In genomic region chr21:45562965-45563364, GRCh38 we compare ENCODE assay signal across 23 cellular contexts. TPM values are rescaled to one million over a fixed set of nuclear protein-coding genes. Genes with fewer than 3 reads are reported as not detected.
DNase-seq lines count a peak whose midpoint lies in the region; ATAC-seq, FAIRE-seq and TF ChIP-seq lines count a peak whose summit lies in the region.
"Had no signal": no experiment of that assay in that cellular context is flagged by ENCODE, and none has a peak within 500 bp of the region (broad histone marks: within the 10 kb centered on the region; RNA-seq: fewer than 3 reads in every experiment).

No MANE protein-coding gene starts in this region.

- H3K79me2 ChIP-seq in HepG2 (ENCODE audit: insufficient read depth, low read length) = no peaks in the 10 kb centered on the region

- POLR2A ChIA-PET in HepG2 (lab: Yijun Ruan, JAX) = no interaction called here

- H3K36me3 ChIP-seq in body of pancreas (replicated peaks in 1 of 2; ENCODE audit: insufficient read depth in 1 of 2, low read depth in 2 of 2) (no peaks in the 10 kb centered on the region), HepG2 (replicated peaks in 1 of 2; ENCODE audit: control insufficient read depth in 1 of 2, insufficient read depth in 2 of 2, low read length in 2 of 2) (no peaks in the 10 kb centered on the region), ovary (no peaks in the 10 kb centered on the region)
- H3K36me3 ChIP-seq: esophagus squamous epithelium, thoracic aorta had no signal

- FAIRE-seq in HepG2 (lab: Jason Lieb, UNC) = no peak

- H4K20me1 ChIP-seq in HepG2 (ENCODE audit: insufficient read depth, low read length) = no peaks in the 10 kb centered on the region

- ATAC-seq in body of pancreas (peak; percentile 27), HepG2 (no peak)
- ATAC-seq: HCT116, WTC11 had no signal

- no peak for TF ChIP-seq EP300 in HepG2 (IDR thresholded peaks at IDR 0.05; ENCODE audit: low read depth in 2 of 2, low read length in 2 of 2)
- TF ChIP-seq EP300 in HepG2 (CRISPR knock-in tag; IDR thresholded peaks at IDR 0.05; ENCODE audit: borderline replicate concordance) = no peak
- TF ChIP-seq EP300 in ovary (IDR thresholded peaks at IDR 0.05) = no peak

- intact Hi-C loops in body of pancreas (cut with DNase I) (no loop called here), HepG2 (cut with micrococcal nuclease; ENCODE audit: unreplicated experiment) (no loop called here), ovary (cut with DNase I) (loop anchor here in 2 of 4 donors (5.0 to 10.0 kb wide), 2 partner anchors 49 to 82 kb away; partner anchors contain the start of gene PCBP3 (in 1 of the 2))

- H3K27ac ChIP-seq in body of pancreas (no peak overlapping the region), HepG2 (ENCODE audit: extremely low read length, insufficient read depth, low read length) (no peak overlapping the region), ovary (no peak overlapping the region)
- H3K27ac ChIP-seq: esophagus squamous epithelium, thoracic aorta had no signal

- no peak overlapping the region for H2AFZ ChIP-seq in HepG2 (ENCODE audit: low read length)

- BruUV-seq in HepG2 (replicated peaks; lab: Mats Ljungman, UMichigan) = no TSS peak

- WGBS in body of pancreas, 2 donors = 13 to 16% methylated on average over 6 of the region's 6 CpGs
- 5% methylated on average over 6 of the region's 6 CpGs for whole genome bisulfite sequencing in HepG2 (ENCODE audit: low lambda C conversion rate)
- 6 to 15% (median 8%) methylated on average over 6 of the region's 6 CpGs for WGBS in ovary, 3 donors

- no peak for TF ChIP-seq CTCF in body of pancreas (IDR thresholded peaks at IDR 0.05)
- TF ChIP-seq CTCF in fibroblast of villous mesenchyme (IDR thresholded peaks at IDR 0.05; ENCODE audit: insufficient read depth, low read depth, low read length) = no peak
- no peak for TF ChIP-seq CTCF in foreskin fibroblast (IDR thresholded peaks at IDR 0.05; ENCODE audit: low read depth, low read length)
- no peak for TF ChIP-seq CTCF in HepG2 (CRISPR knock-in tag; IDR thresholded peaks at IDR 0.05)
- no peak for TF ChIP-seq CTCF in ovary (IDR thresholded peaks at IDR 0.05)

- H3K27me3 ChIP-seq in body of pancreas (no peaks in the 10 kb centered on the region), HepG2 (ENCODE audit: control insufficient read depth in 1 of 2, insufficient read depth in 2 of 2, low read length in 2 of 2) (peaks cover 8 to 53% of the 10 kb centered on the region in 2 experiments; a peak in 4 of 5 replicates), ovary (no peaks in the 10 kb centered on the region)

- H3K4me1 ChIP-seq in body of pancreas (no peaks in the 10 kb centered on the region), HepG2 (ENCODE audit: insufficient read depth, low read length) (peaks cover 7% of the 10 kb centered on the region), ovary (ENCODE audit: insufficient read depth) (no peaks in the 10 kb centered on the region)
- H3K4me1 ChIP-seq: esophagus squamous epithelium had no signal

- H3K9me3 ChIP-seq in body of pancreas (no peaks in the 10 kb centered on the region), HepG2 (ENCODE audit: low read length) (no peaks in the 10 kb centered on the region), ovary (no peaks in the 10 kb centered on the region)
- H3K9me3 ChIP-seq: esophagus squamous epithelium, thoracic aorta had no signal

- no peak for TF ChIP-seq RAD21 in HepG2 (CRISPR knock-in tag; IDR thresholded peaks at IDR 0.05)

- H3K4me3 ChIP-seq in body of pancreas = no peak overlapping the region
- H3K4me3 ChIP-seq in fibroblast of villous mesenchyme (ENCODE audit: low read depth, low read length) = no peak overlapping the region
- H3K4me3 ChIP-seq in foreskin fibroblast (ENCODE audit: low read depth in 1 of 2, low read length in 2 of 2) = no peak overlapping the region
- no peak overlapping the region for H3K4me3 ChIP-seq in HepG2 (replicated peaks in 1 of 3; ENCODE audit: insufficient read depth in 1 of 3, low read depth in 2 of 3, low read length in 3 of 3)
- no peak overlapping the region for H3K4me3 ChIP-seq in ovary
- H3K4me3 ChIP-seq: esophagus squamous epithelium, thoracic aorta had no signal

- CTCF ChIA-PET in HepG2 (lab: Yijun Ruan, JAX; ENCODE audit: low intra/inter-chr PET ratio, low total read pairs) = no interaction called here

- TF ChIP-seq POLR2A in body of pancreas (IDR thresholded peaks at IDR 0.05) = no peak
- no peak for TF ChIP-seq POLR2A in HepG2 (IDR thresholded peaks at IDR 0.05; ENCODE audit: insufficient read depth in 1 of 2, low read depth in 2 of 2, low read length in 2 of 2)
- no peak for TF ChIP-seq POLR2A in ovary (IDR thresholded peaks at IDR 0.05)

- DNase-seq in GM04503 (ENCODE audit: low read depth) = peak; percentile 25
- DNase-seq in body of pancreas = no peak
- peak; percentile 19 for DNase-seq in fibroblast of villous mesenchyme (ENCODE audit: low read depth)
- peak; percentile 36 for DNase-seq in renal cortical epithelial cell (ENCODE audit: low read depth)
- no peak for DNase-seq in 8988T
- DNase-seq in foreskin fibroblast = no peak
- DNase-seq in HepG2 (ENCODE audit: low spot score) = no peak
- no peak for DNase-seq in ovary
- DNase-seq: activated CD4-positive, alpha-beta T cell treated with anti-CD3 and anti-CD28 coated beads, Interleukin-2, amount 50 U/mL, for 48 hours; C1 segment of cervical spinal cord; Calu3; cerebellar nuclear complex; esophagus squamous epithelium; NCI-H1105; NCI-H2029; NCI-H226; NCI-H774; stimulated activated CD4-positive, alpha-beta T cell treated with anti-CD3 and anti-CD28 coated beads, Interleukin-12 subunit alpha, Interleukin-12 subunit beta, amount 100 ng/mL, for 4 hours; stimulated activated CD4-positive, alpha-beta T cell treated with anti-CD3 and anti-CD28 coated beads, Interleukin-4, amount 100 ng/mL, for 4 hours; stimulated activated naive CD4-positive, alpha-beta T cell had no signal

- no peak overlapping the region for H3K4me2 ChIP-seq in HepG2 (ENCODE audit: low read depth, low read length)

- in situ Hi-C loops in HepG2 (cut with HindIII; ENCODE audit: extremely low pct_ligation_motif_present, low pct_unique_long_range_greater_than_20kb) = no loop called here

- no peak overlapping the region for H3K9ac ChIP-seq in HepG2 (ENCODE audit: insufficient read depth, low read depth, low read length)

TF ChIP-seq in HepG2, 621 proteins besides CTCF, POLR2A, EP300 and RAD21 (continues in another document):
- TF ChIP-seq HES4 (CRISPR knock-in tag; IDR thresholded peaks at IDR 0.05; ENCODE audit: borderline replicate concordance) (no peak), RBAK (CRISPR knock-in tag; IDR thresholded peaks at IDR 0.05) (no peak), FLYWCH1 (CRISPR knock-in tag; IDR thresholded peaks at IDR 0.05) (no peak), PRPF4 (IDR thresholded peaks at IDR 0.05; ENCODE audit: low read depth, low read length, poor library complexity, severe bottlenecking) (no peak), ZFY (CRISPR knock-in tag; IDR thresholded peaks at IDR 0.05) (no peak), ZNF441 (CRISPR knock-in tag; IDR thresholded peaks at IDR 0.05; ENCODE audit: borderline replicate concordance) (no peak), SALL1 (CRISPR knock-in tag; IDR thresholded peaks at IDR 0.05) (no peak), FOSL1 (CRISPR knock-in tag; IDR thresholded peaks at IDR 0.05; ENCODE audit: borderline replicate concordance) (no peak), ZBTB34 (CRISPR knock-in tag; IDR thresholded peaks at IDR 0.05) (no peak)

RNA-seq across cellular contexts. Expression of gene SLC19A1, which starts 20.7 kb away (rescaled TPM):
- total RNA-seq in body of pancreas = 1 to 10 TPM; 2.6 to 7.0 TPM
- 4.8 and 6.5 TPM in 2 replicates for total RNA-seq in fibroblast of villous mesenchyme
- total RNA-seq in renal cortical epithelial cell = 5.9 and 8.2 TPM in 2 replicates
- total RNA-seq in HepG2 (2016; rRNA removed; fragmentation: Illumina TruSeq; extraction: Trizol) = 12.6 and 21.8 TPM in 2 replicates
- total RNA-seq in HepG2 (2016; cell fraction: cytosol; rRNA removed; fragmentation: Illumina TruSeq; extraction: Trizol; ENCODE audit: low read depth) = 4.8 and 5.6 TPM in 2 replicates
- 11.0 and 23.6 TPM in 2 replicates for total RNA-seq in HepG2 (2016; cell fraction: insoluble cytoplasmic fraction; rRNA removed; fragmentation: Illumina TruSeq; extraction: Trizol)
- total RNA-seq in HepG2 (2016; cell fraction: membrane; rRNA removed; fragmentation: Illumina TruSeq; extraction: Trizol) = 10.8 TPM in 2 replicates
- total RNA-seq in HepG2 (2016; cell fraction: nucleus; rRNA removed; fragmentation: Illumina TruSeq; extraction: Trizol) = 21.2 and 27.4 TPM in 2 replicates
- 23.0 and 31.0 TPM in 2 replicates for polyA plus RNA-seq in HepG2 (2011; rRNA removed)
- 14.5 and 24.7 TPM in 2 replicates for polyA plus RNA-seq in HepG2 (2011; cell fraction: cytosol; rRNA removed)
- polyA plus RNA-seq in HepG2 (2011; cell fraction: nucleus; rRNA removed) = 49.0 and 62.1 TPM in 2 replicates
- 18.0 and 36.8 TPM in 2 replicates for polyA plus RNA-seq in HepG2 (2012)
- 3.7 and 4.0 TPM in 2 replicates for polyA plus RNA-seq in HepG2 (2016; cell fraction: cytosol; fragmentation: Illumina TruSeq; extraction: Trizol; ENCODE audit: low read depth)
- 11.1 and 13.0 TPM in 2 replicates for polyA plus RNA-seq in HepG2 (2016; cell fraction: insoluble cytoplasmic fraction; fragmentation: Illumina TruSeq; extraction: Trizol; ENCODE audit: low read depth)
- polyA plus RNA-seq in HepG2 (2016; cell fraction: membrane; fragmentation: Illumina TruSeq; extraction: Trizol; ENCODE audit: low read depth) = 6.4 and 7.2 TPM in 2 replicates
- polyA plus RNA-seq in HepG2 (2016; cell fraction: nucleus; fragmentation: Illumina TruSeq; extraction: Trizol; ENCODE audit: insufficient read depth, low read depth) = 44.5 and 46.0 TPM in 2 replicates
- 42.0 and 128 TPM in 2 replicates for polyA minus RNA-seq in HepG2 (2011; rRNA and poly(A)+ RNA removed; ENCODE audit: low replicate concordance)
- polyA minus RNA-seq in HepG2 (2011; cell fraction: cytosol; rRNA and poly(A)+ RNA removed) = 32.2 and 34.4 TPM in 2 replicates
- polyA minus RNA-seq in HepG2 (2011; cell fraction: nucleus; rRNA and poly(A)+ RNA removed) = 12.2 and 14.7 TPM in 2 replicates
- total RNA-seq in ovary = 10 to 100 TPM in 4 of 7 donors, 1 to 10 TPM in 3; 2.4 to 18.2 (median 10.1) TPM
- polyA plus RNA-seq in ovary = 1 to 10 TPM in 1 of 2 donors, under 1 TPM in 1; 0.88 to 6.9 TPM

Comparison
In these comparisons a context has a peak if more than half of its experiments do, and no peak if none do; other contexts are left out.
1. DNase-seq: peak in GM04503 (single experiment), fibroblast of villous mesenchyme (single experiment) and renal cortical epithelial cell (single experiment); none in body of pancreas (0 of 4), 8988T (single experiment), foreskin fibroblast (0 of 2), HepG2 (single experiment) and ovary (0 of 5).